Comparison of ENCODE assay signal across 23 cellular contexts in the genomic region with DNA sequence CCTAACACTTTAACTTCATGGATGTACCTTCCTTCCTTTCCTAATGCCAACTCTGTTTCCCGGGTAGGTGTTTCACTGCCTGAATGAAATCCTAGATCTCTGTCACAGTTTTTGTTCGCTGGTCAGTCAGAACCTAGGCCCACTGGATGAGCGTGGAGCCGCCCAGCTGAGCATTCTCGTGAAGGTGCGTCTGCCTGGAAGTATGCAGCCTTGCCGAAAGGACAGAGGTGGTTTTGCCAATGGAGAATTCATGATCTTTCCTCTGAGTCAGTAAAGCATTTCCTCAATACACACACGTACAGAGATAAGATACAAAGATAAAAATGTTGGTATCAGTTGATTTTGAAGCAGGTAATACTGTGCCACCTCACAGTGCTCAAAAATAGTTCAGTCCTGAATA.
"Had no signal": no experiment of that assay in that cellular context is flagged by ENCODE, and none has a peak within 500 bp of the region (broad histone marks: within the 10 kb centered on the region; RNA-seq: fewer than 3 reads in every experiment).

No MANE protein-coding gene starts in this region.

- H3K27ac ChIP-seq: ascending aorta, brain microvascular endothelial cell, esophagus muscularis mucosa, hepatocyte, psoas muscle, right atrium auricular region, spleen, tibial artery had no signal

- H3K4me3 ChIP-seq: ascending aorta, esophagus muscularis mucosa, hepatocyte, lung, psoas muscle, right atrium auricular region, spleen, tibial artery had no signal

- H3K27me3 ChIP-seq: ascending aorta, brain microvascular endothelial cell, esophagus muscularis mucosa, hepatocyte, right atrium auricular region, spleen, tibial artery had no signal

- H3K27me3 Mint-ChIP-seq: effector memory CD8-positive, alpha-beta T cell; naive thymus-derived CD8-positive, alpha-beta T cell had no signal

- H3K9me3 ChIP-seq: ascending aorta, esophagus muscularis mucosa, psoas muscle, right atrium auricular region, spleen, tibial artery had no signal

- H3K4me3 Mint-ChIP-seq: effector memory CD8-positive, alpha-beta T cell; immature natural killer cell; naive thymus-derived CD8-positive, alpha-beta T cell; T-helper 1 cell treated with Interleukin-12 subunit alpha and Interleukin-12 subunit beta and Interleukin-4 antibody, amounts not matched to agents 30 μg/mL and 1 μg/mL, for 36 hours had no signal

- H3K27ac Mint-ChIP-seq: T-helper 1 cell treated with Interleukin-12 subunit alpha and Interleukin-12 subunit beta and Interleukin-4 antibody, amounts not matched to agents 30 μg/mL and 1 μg/mL, for 36 hours had no signal

- DNase-seq: activated gamma-delta T cell; activated naive CD4-positive, alpha-beta T cell treated with anti-CD3 and anti-CD28 coated beads, Interleukin-2, amount 50 U/mL, for 16 hours; brain microvascular endothelial cell; caudate nucleus; dermis blood vessel endothelial cell; effector memory CD8-positive, alpha-beta T cell; glutamatergic neuron; immature natural killer cell; naive thymus-derived CD8-positive, alpha-beta T cell; psoas muscle; spleen; stimulated activated CD4-positive, alpha-beta T cell treated with anti-CD3 and anti-CD28 coated beads, Interleukin-4, amount 100 ng/mL, for 1 hour; stimulated activated naive CD4-positive, alpha-beta T cell treated with Interleukin-2 at 50 U/mL for 16 hours; substantia nigra; tibial artery had no signal

- ATAC-seq: activated CD4-positive, CD25-positive, alpha-beta regulatory T cell treated with anti-CD3 and anti-CD28 coated beads, Interleukin-2, amount 50 U/mL, for 24 hours; effector memory CD8-positive, alpha-beta T cell; left lobe of liver; naive thymus-derived CD8-positive, alpha-beta T cell; psoas muscle had no signal

- H3K9me3 Mint-ChIP-seq: effector memory CD8-positive, alpha-beta T cell; immature natural killer cell; naive thymus-derived CD8-positive, alpha-beta T cell; T-helper 1 cell treated with Interleukin-12 subunit alpha and Interleukin-12 subunit beta and Interleukin-4 antibody, amounts not matched to agents 30 μg/mL and 1 μg/mL, for 36 hours had no signal

- H3K4me1 ChIP-seq: ascending aorta, psoas muscle, right atrium auricular region, spleen, tibial artery had no signal

- H3K4me1 Mint-ChIP-seq: immature natural killer cell had no signal
